ENCODE assay signal across 20 cellular contexts in genomic region chr22:29332886-29333496, GRCh38. TPM values are rescaled to one million over a fixed set of nuclear protein-coding genes. Genes with fewer than 3 reads are reported as not detected.
DNase-seq lines count a peak whose midpoint lies in the region; ATAC-seq, FAIRE-seq and TF ChIP-seq lines count a peak whose summit lies in the region.
"Had no signal": no experiment of that assay in that cellular context is flagged by ENCODE, and none has a peak within 500 bp of the region (broad histone marks: within the 10 kb centered on the region; RNA-seq: fewer than 3 reads in every experiment).

No MANE protein-coding gene starts in this region.

- intact Hi-C loops in HepG2 (cut with micrococcal nuclease; ENCODE audit: unreplicated experiment) (no loop called here), right lobe of liver (cut with DNase I) (no loop called here)

- TF ChIP-seq RAD21 in HepG2 (CRISPR knock-in tag; IDR thresholded peaks at IDR 0.05) = no peak

- ATAC-seq in HepG2 = no peak
- ATAC-seq in right lobe of liver = no peak
- ATAC-seq in central memory CD8-positive, alpha-beta T cell (replicated peaks; ENCODE audit: extremely low read depth, poor library complexity, severe bottlenecking) = no peak
- ATAC-seq in stimulated activated naive B cell treated with anti-CD40 and anti-IgM and Interleukin-4, amounts not matched to agents 10 μg/mL and 1 μg/mL and 100 μg/mL, for 72 hours (replicated peaks) = no peak
- ATAC-seq in HG02885 (IDR thresholded peaks at IDR 0.05; ENCODE audit: poor library complexity, unreplicated experiment) = no peak
- no peak for ATAC-seq in SK-N-SH treated with all-trans-retinoic acid at 6 μM for 48 hours
- ATAC-seq: CD8-positive, alpha-beta T cell had no signal

- H3K36me3 Mint-ChIP-seq in IgD-negative memory B cell = peaks cover 2% of the 10 kb centered on the region
- H3K36me3 Mint-ChIP-seq in central memory CD8-positive, alpha-beta T cell (ENCODE audit: insufficient read depth) = peaks cover 17% of the 10 kb centered on the region
- peaks cover 46 to 75% of the 10 kb centered on the region in 2 donors for H3K36me3 Mint-ChIP-seq in stimulated activated naive B cell treated with anti-CD40 and anti-IgM and Interleukin-4, amounts not matched to agents 10 μg/mL and 1 μg/mL and 100 μg/mL, for 72 hours

- no peak for TF ChIP-seq EP300 in HepG2 (IDR thresholded peaks at IDR 0.05; ENCODE audit: low read depth in 2 of 2, low read length in 2 of 2)
- no peak for TF ChIP-seq EP300 in HepG2 (CRISPR knock-in tag; IDR thresholded peaks at IDR 0.05; ENCODE audit: borderline replicate concordance)

- H3K9ac ChIP-seq in HepG2 (ENCODE audit: insufficient read depth, low read depth, low read length) = no peak overlapping the region
- H3K9ac ChIP-seq: GM23248 had no signal

- no peak for FAIRE-seq in HepG2 (lab: Jason Lieb, UNC)
- FAIRE-seq: D721Med, GM12892 had no signal

- in situ Hi-C loops in HepG2 (cut with HindIII; ENCODE audit: extremely low pct_ligation_motif_present, low pct_unique_long_range_greater_than_20kb) = no loop called here

- H3K4me2 ChIP-seq in HepG2 (ENCODE audit: low read depth, low read length) = no peak overlapping the region

- no peaks in the 10 kb centered on the region for H3K27me3 Mint-ChIP-seq in IgD-negative memory B cell
- no peaks in the 10 kb centered on the region for H3K27me3 Mint-ChIP-seq in central memory CD8-positive, alpha-beta T cell
- no peaks in the 10 kb centered on the region for H3K27me3 Mint-ChIP-seq in stimulated activated naive B cell treated with anti-CD40 and anti-IgM and Interleukin-4, amounts not matched to agents 10 μg/mL and 1 μg/mL and 100 μg/mL, for 72 hours
- H3K27me3 Mint-ChIP-seq: B cell had no signal

- H4K20me1 ChIP-seq in HepG2 (ENCODE audit: insufficient read depth, low read length) = no peaks in the 10 kb centered on the region

- POLR2A ChIA-PET in HepG2 (lab: Yijun Ruan, JAX) = no interaction called here

- CTCF ChIA-PET in HepG2 (lab: Yijun Ruan, JAX; ENCODE audit: low intra/inter-chr PET ratio, low total read pairs) = no interaction called here

- no peak overlapping the region for H3K4me3 ChIP-seq in HepG2 (replicated peaks in 1 of 3; ENCODE audit: insufficient read depth in 1 of 3, low read depth in 2 of 3, low read length in 3 of 3)
- H3K4me3 ChIP-seq in right lobe of liver = no peak overlapping the region
- H3K4me3 ChIP-seq: GM23248 had no signal

- H3K27me3 ChIP-seq in HepG2 (ENCODE audit: control insufficient read depth in 1 of 2, insufficient read depth in 2 of 2, low read length in 2 of 2) (no peaks in the 10 kb centered on the region), right lobe of liver (no peaks in the 10 kb centered on the region)

- H3K36me3 ChIP-seq in HepG2 (replicated peaks in 1 of 2; ENCODE audit: control insufficient read depth in 1 of 2, insufficient read depth in 2 of 2, low read length in 2 of 2) = peaks cover 12 to 28% of the 10 kb centered on the region in 2 experiments
- peaks cover 0 to 49% (median 8%) of the 10 kb centered on the region in 4 donors for H3K36me3 ChIP-seq in right lobe of liver

- no peaks in the 10 kb centered on the region for H3K4me1 Mint-ChIP-seq in IgD-negative memory B cell
- H3K4me1 Mint-ChIP-seq in central memory CD8-positive, alpha-beta T cell = no peaks in the 10 kb centered on the region
- peaks cover 16 to 22% of the 10 kb centered on the region in 2 donors for H3K4me1 Mint-ChIP-seq in stimulated activated naive B cell treated with anti-CD40 and anti-IgM and Interleukin-4, amounts not matched to agents 10 μg/mL and 1 μg/mL and 100 μg/mL, for 72 hours
- H3K4me1 Mint-ChIP-seq: B cell, CD14-positive monocyte had no signal

- peak overlapping the region in 2 of 3 donors; percentile 13 to 59 for H3K27ac Mint-ChIP-seq in IgD-negative memory B cell
- H3K27ac Mint-ChIP-seq in central memory CD8-positive, alpha-beta T cell (ENCODE audit: low read depth) = peak overlapping the region; percentile 44
- H3K27ac Mint-ChIP-seq in stimulated activated naive B cell treated with anti-CD40 and anti-IgM and Interleukin-4, amounts not matched to agents 10 μg/mL and 1 μg/mL and 100 μg/mL, for 72 hours = peak overlapping the region; percentile 22
- H3K27ac Mint-ChIP-seq: B cell; CD8-positive, alpha-beta T cell had no signal

- H3K4me3 Mint-ChIP-seq in IgD-negative memory B cell = no peak overlapping the region
- no peak overlapping the region for H3K4me3 Mint-ChIP-seq in central memory CD8-positive, alpha-beta T cell
- no peak overlapping the region for H3K4me3 Mint-ChIP-seq in stimulated activated naive B cell treated with anti-CD40 and anti-IgM and Interleukin-4, amounts not matched to agents 10 μg/mL and 1 μg/mL and 100 μg/mL, for 72 hours
- H3K4me3 Mint-ChIP-seq: B cell; CD14-positive monocyte; CD8-positive, alpha-beta T cell had no signal

- no peak for TF ChIP-seq POLR2A in HepG2 (IDR thresholded peaks at IDR 0.05; ENCODE audit: insufficient read depth in 1 of 2, low read depth in 2 of 2, low read length in 2 of 2)
- TF ChIP-seq POLR2A in right lobe of liver (IDR thresholded peaks at IDR 0.05) = no peak

- no peaks in the 10 kb centered on the region for H3K9me3 Mint-ChIP-seq in IgD-negative memory B cell
- H3K9me3 Mint-ChIP-seq in central memory CD8-positive, alpha-beta T cell = no peaks in the 10 kb centered on the region
- no peaks in the 10 kb centered on the region for H3K9me3 Mint-ChIP-seq in stimulated activated naive B cell treated with anti-CD40 and anti-IgM and Interleukin-4, amounts not matched to agents 10 μg/mL and 1 μg/mL and 100 μg/mL, for 72 hours
- H3K9me3 Mint-ChIP-seq: CD14-positive monocyte; CD8-positive, alpha-beta T cell had no signal

- BruUV-seq in HepG2 (replicated peaks; lab: Mats Ljungman, UMichigan) = no TSS peak

- no peaks in the 10 kb centered on the region for H3K79me2 ChIP-seq in HepG2 (ENCODE audit: insufficient read depth, low read length)

- WGBS in HepG2 (ENCODE audit: low lambda C conversion rate) = no CpG with 5 or more reads among the region's 8 CpGs
- WGBS in right lobe of liver (ENCODE audit: insufficient coverage, low coverage, low lambda C conversion rate, missing lambda C conversion rate) = no CpG with 5 or more reads among the region's 8 CpGs

- H3K9me3 ChIP-seq in HepG2 (ENCODE audit: low read length) (no peaks in the 10 kb centered on the region), right lobe of liver (no peaks in the 10 kb centered on the region)

- TF ChIP-seq CTCF in HepG2 (CRISPR knock-in tag; IDR thresholded peaks at IDR 0.05) (no peak), right lobe of liver (IDR thresholded peaks at IDR 0.05) (no peak)

- no peak overlapping the region for H3K27ac ChIP-seq in HepG2 (ENCODE audit: extremely low read length, insufficient read depth, low read length)
- no peak overlapping the region for H3K27ac ChIP-seq in right lobe of liver
- H3K27ac ChIP-seq: GM23248 had no signal

- H2AFZ ChIP-seq in HepG2 (ENCODE audit: low read length) = no peak overlapping the region
- H2AFZ ChIP-seq: GM23248 had no signal

- DNase-seq in HepG2 (ENCODE audit: low spot score) (no peak), right lobe of liver (no peak)
- no peak for DNase-seq in central memory CD8-positive, alpha-beta T cell (ENCODE audit: low spot score in 2 of 2)
- no peak for DNase-seq in stimulated activated naive B cell treated with anti-CD40 and anti-IgM and Interleukin-4, amounts not matched to agents 10 μg/mL and 1 μg/mL and 100 μg/mL, for 72 hours
- DNase-seq in stimulated activated CD4-positive, alpha-beta T cell treated with anti-CD3 and anti-CD28 coated beads, Interleukin-12 subunit alpha, Interleukin-12 subunit beta, amount 100 ng/mL, for 4 hours = no peak
- DNase-seq: CD8-positive, alpha-beta T cell; COR-L47; DMS153; DMS79 treated with DMSO at 0.1 percent for 48 hours; GDM1; GM23248; H7 had no signal

- H3K4me1 ChIP-seq in HepG2 (ENCODE audit: insufficient read depth, low read length) (peaks cover 14% of the 10 kb centered on the region), right lobe of liver (peaks cover 0 to 34% (median 15%) of the 10 kb centered on the region in 4 donors)

RNA-seq across cellular contexts. Expression of gene RASL10A, which starts 17.5 kb away (rescaled TPM):
- total RNA-seq in HepG2 (2016; rRNA removed; fragmentation: Illumina TruSeq; extraction: Trizol) (0.22 TPM in 1 of 2 replicates, not detected in the other), right lobe of liver (1 to 10 TPM in 3 of 6 experiments, under 1 TPM in 3; 0.32 to 1.2 (median 0.87) TPM)
- not detected in 2 replicates for total RNA-seq in HepG2 (2016; cell fraction: cytosol; rRNA removed; fragmentation: Illumina TruSeq; extraction: Trizol; ENCODE audit: low read depth)
- not detected in 2 replicates for total RNA-seq in HepG2 (2016; cell fraction: insoluble cytoplasmic fraction; rRNA removed; fragmentation: Illumina TruSeq; extraction: Trizol)
- not detected in 2 replicates for total RNA-seq in HepG2 (2016; cell fraction: membrane; rRNA removed; fragmentation: Illumina TruSeq; extraction: Trizol)
- total RNA-seq in HepG2 (2016; cell fraction: nucleus; rRNA removed; fragmentation: Illumina TruSeq; extraction: Trizol) = not detected in 2 replicates
- polyA plus RNA-seq in HepG2 (2011; rRNA removed) (0.05 and 0.08 TPM in 2 replicates), IgD-negative memory B cell (not detected)
- polyA plus RNA-seq in HepG2 (2011; cell fraction: cytosol; rRNA removed) = 0.08 and 0.17 TPM in 2 replicates
- polyA plus RNA-seq in HepG2 (2011; cell fraction: nucleus; rRNA removed) = 0.40 and 1.6 TPM in 2 replicates
- not detected in 2 replicates for polyA plus RNA-seq in HepG2 (2012)
- not detected in 2 replicates for polyA plus RNA-seq in HepG2 (2016; cell fraction: cytosol; fragmentation: Illumina TruSeq; extraction: Trizol; ENCODE audit: low read depth)
- polyA plus RNA-seq in HepG2 (2016; cell fraction: insoluble cytoplasmic fraction; fragmentation: Illumina TruSeq; extraction: Trizol; ENCODE audit: low read depth) = not detected in 2 replicates
- polyA plus RNA-seq in HepG2 (2016; cell fraction: membrane; fragmentation: Illumina TruSeq; extraction: Trizol; ENCODE audit: low read depth) = not detected in 2 replicates
- 1.5 TPM in 1 of 2 replicates, not detected in the other for polyA plus RNA-seq in HepG2 (2016; cell fraction: nucleus; fragmentation: Illumina TruSeq; extraction: Trizol; ENCODE audit: insufficient read depth, low read depth)
- 0.09 TPM in 1 of 2 replicates, not detected in the other for polyA minus RNA-seq in HepG2 (2011; rRNA and poly(A)+ RNA removed; ENCODE audit: low replicate concordance)
- polyA minus RNA-seq in HepG2 (2011; cell fraction: cytosol; rRNA and poly(A)+ RNA removed) = not detected in 2 replicates
- polyA minus RNA-seq in HepG2 (2011; cell fraction: nucleus; rRNA and poly(A)+ RNA removed) = not detected in 2 replicates
- total RNA-seq: A172, GM23248 had no signal

RNA-seq across cellular contexts. Expression of gene GAS2L1, which starts 26.5 kb away (rescaled TPM):
- total RNA-seq in HepG2 (2016; rRNA removed; fragmentation: Illumina TruSeq; extraction: Trizol) (2.6 and 3.3 TPM in 2 replicates), right lobe of liver (10 to 100 TPM in 4 of 6 experiments, 1 to 10 TPM in 2; 8.9 to 15.8 (median 11.5) TPM)
- total RNA-seq in HepG2 (2016; cell fraction: cytosol; rRNA removed; fragmentation: Illumina TruSeq; extraction: Trizol; ENCODE audit: low read depth) = 3.1 TPM in 2 replicates
- total RNA-seq in HepG2 (2016; cell fraction: insoluble cytoplasmic fraction; rRNA removed; fragmentation: Illumina TruSeq; extraction: Trizol) = 1.9 and 3.4 TPM in 2 replicates
- total RNA-seq in HepG2 (2016; cell fraction: membrane; rRNA removed; fragmentation: Illumina TruSeq; extraction: Trizol) = 6.6 and 6.7 TPM in 2 replicates
- total RNA-seq in HepG2 (2016; cell fraction: nucleus; rRNA removed; fragmentation: Illumina TruSeq; extraction: Trizol) = 2.1 and 2.7 TPM in 2 replicates
- polyA plus RNA-seq in HepG2 (2011; rRNA removed) (1.8 and 2.2 TPM in 2 replicates), IgD-negative memory B cell (0.46 TPM)
- 1.8 and 3.2 TPM in 2 replicates for polyA plus RNA-seq in HepG2 (2011; cell fraction: cytosol; rRNA removed)
- polyA plus RNA-seq in HepG2 (2011; cell fraction: nucleus; rRNA removed) = 6.0 and 8.0 TPM in 2 replicates
- polyA plus RNA-seq in HepG2 (2012) = 0.98 and 1.3 TPM in 2 replicates
- 4.1 and 4.7 TPM in 2 replicates for polyA plus RNA-seq in HepG2 (2016; cell fraction: cytosol; fragmentation: Illumina TruSeq; extraction: Trizol; ENCODE audit: low read depth)
- polyA plus RNA-seq in HepG2 (2016; cell fraction: insoluble cytoplasmic fraction; fragmentation: Illumina TruSeq; extraction: Trizol; ENCODE audit: low read depth) = 3.4 and 4.4 TPM in 2 replicates
- polyA plus RNA-seq in HepG2 (2016; cell fraction: membrane; fragmentation: Illumina TruSeq; extraction: Trizol; ENCODE audit: low read depth) = 7.9 and 8.8 TPM in 2 replicates
- polyA plus RNA-seq in HepG2 (2016; cell fraction: nucleus; fragmentation: Illumina TruSeq; extraction: Trizol; ENCODE audit: insufficient read depth, low read depth) = 5.9 and 7.0 TPM in 2 replicates
- 2.7 and 10.4 TPM in 2 replicates for polyA minus RNA-seq in HepG2 (2011; rRNA and poly(A)+ RNA removed; ENCODE audit: low replicate concordance)
- polyA minus RNA-seq in HepG2 (2011; cell fraction: cytosol; rRNA and poly(A)+ RNA removed) = 1.5 and 1.6 TPM in 2 replicates
- polyA minus RNA-seq in HepG2 (2011; cell fraction: nucleus; rRNA and poly(A)+ RNA removed) = 1.9 and 3.5 TPM in 2 replicates
- total RNA-seq: B cell; CD8-positive, alpha-beta T cell had no signal

RNA-seq across cellular contexts. Expression of gene AP1B1, which starts 55.4 kb away (rescaled TPM):
- total RNA-seq in HepG2 (2016; rRNA removed; fragmentation: Illumina TruSeq; extraction: Trizol) = 28.9 and 29.7 TPM in 2 replicates
- 5.7 and 5.9 TPM in 2 replicates for total RNA-seq in HepG2 (2016; cell fraction: cytosol; rRNA removed; fragmentation: Illumina TruSeq; extraction: Trizol; ENCODE audit: low read depth)
- total RNA-seq in HepG2 (2016; cell fraction: insoluble cytoplasmic fraction; rRNA removed; fragmentation: Illumina TruSeq; extraction: Trizol) = 26.4 and 28.8 TPM in 2 replicates
- 13.5 and 15.5 TPM in 2 replicates for total RNA-seq in HepG2 (2016; cell fraction: membrane; rRNA removed; fragmentation: Illumina TruSeq; extraction: Trizol)
- 18.1 and 19.1 TPM in 2 replicates for total RNA-seq in HepG2 (2016; cell fraction: nucleus; rRNA removed; fragmentation: Illumina TruSeq; extraction: Trizol)
- polyA plus RNA-seq in HepG2 (2011; rRNA removed) = 26.0 and 26.6 TPM in 2 replicates
- polyA plus RNA-seq in HepG2 (2011; cell fraction: cytosol; rRNA removed) = 16.8 and 22.0 TPM in 2 replicates
- polyA plus RNA-seq in HepG2 (2011; cell fraction: nucleus; rRNA removed) = 34.0 and 38.2 TPM in 2 replicates
- 20.3 and 22.7 TPM in 2 replicates for polyA plus RNA-seq in HepG2 (2012)
- polyA plus RNA-seq in HepG2 (2016; cell fraction: cytosol; fragmentation: Illumina TruSeq; extraction: Trizol; ENCODE audit: low read depth) = 4.3 and 4.6 TPM in 2 replicates
- polyA plus RNA-seq in HepG2 (2016; cell fraction: insoluble cytoplasmic fraction; fragmentation: Illumina TruSeq; extraction: Trizol; ENCODE audit: low read depth) = 22.1 and 30.0 TPM in 2 replicates
- polyA plus RNA-seq in HepG2 (2016; cell fraction: membrane; fragmentation: Illumina TruSeq; extraction: Trizol; ENCODE audit: low read depth) = 9.7 and 10.4 TPM in 2 replicates
- 30.2 and 32.6 TPM in 2 replicates for polyA plus RNA-seq in HepG2 (2016; cell fraction: nucleus; fragmentation: Illumina TruSeq; extraction: Trizol; ENCODE audit: insufficient read depth, low read depth)
- polyA minus RNA-seq in HepG2 (2011; rRNA and poly(A)+ RNA removed; ENCODE audit: low replicate concordance) = 92.9 and 98.5 TPM in 2 replicates
- 32.7 and 33.4 TPM in 2 replicates for polyA minus RNA-seq in HepG2 (2011; cell fraction: cytosol; rRNA and poly(A)+ RNA removed)
- 19.2 and 21.4 TPM in 2 replicates for polyA minus RNA-seq in HepG2 (2011; cell fraction: nucleus; rRNA and poly(A)+ RNA removed)
- total RNA-seq in right lobe of liver = 10 to 100 TPM; 35.7 to 63.2 (median 44.4) TPM
- polyA plus RNA-seq in IgD-negative memory B cell = 45.9 TPM
